In genomic region chr9:119280740-119281485, GRCh38 we compare ENCODE assay signal across 25 cellular contexts.
"Had no signal": no experiment of that assay in that cellular context is flagged by ENCODE, and none has a peak within 500 bp of the region (broad histone marks: within the 10 kb centered on the region; RNA-seq: fewer than 3 reads in every experiment).

No MANE protein-coding gene starts in this region.

- H3K27ac ChIP-seq: ascending aorta, breast epithelium, gastrocnemius medialis, sigmoid colon, uterus had no signal

- H3K36me3 ChIP-seq: ascending aorta, breast epithelium, gastrocnemius medialis, sigmoid colon, uterus had no signal

- H3K9me3 ChIP-seq: ascending aorta, breast epithelium, gastrocnemius medialis, mucosa of descending colon, sigmoid colon, uterus had no signal

- DNase-seq: activated CD4-positive, alpha-beta memory T cell treated with anti-CD3 and anti-CD28 coated beads for 36 hours; activated CD4-positive, alpha-beta T cell treated with anti-CD3 and anti-CD28 coated beads, Interleukin-2, amount 10 ng/mL, durations not matched to agents 24 days and 14 days; activated CD4-positive, CD25-positive, alpha-beta regulatory T cell treated with anti-CD3 and anti-CD28 coated beads, Interleukin-2, amount 50 U/mL, for 72 hours; activated CD8-positive, alpha-beta memory T cell treated with anti-CD3 and anti-CD28 coated beads, Interleukin-2, amount 50 U/mL, for 4 hours; activated gamma-delta T cell; activated naive CD4-positive, alpha-beta T cell treated with anti-CD3 and anti-CD28 coated beads, Interleukin-2, amount 10 ng/mL, durations not matched to agents 7 days and 5 days; activated naive CD8-positive, alpha-beta T cell treated with anti-CD3 and anti-CD28 coated beads, Interleukin-2, amount 10 ng/mL, durations not matched to agents 7 days and 5 days; activated T-cell treated with anti-CD3 and anti-CD28 coated beads, Interleukin-2, amount 50 U/mL, for 1 hour; central memory CD4-positive, alpha-beta T cell; gastrocnemius medialis; glutamatergic neuron; left ventricle myocardium superior; mucosa of descending colon; retina; sigmoid colon; small intestine; stimulated activated CD4-positive, alpha-beta T cell treated with anti-CD3 and anti-CD28 coated beads, Interleukin-1b, Interleukin-23, amount 100 ng/mL, for 48 hours; stimulated activated CD4-positive, alpha-beta T cell treated with anti-CD3 and anti-CD28 coated beads, Interleukin-4, amount 100 ng/mL, for 4 hours; stimulated activated CD8-positive, alpha-beta memory T cell treated with anti-CD3 and anti-CD28 coated beads, Interleukin-4, amount 100 ng/mL, for 48 hours; stimulated activated naive CD8-positive, alpha-beta T cell treated with anti-CD3 and anti-CD28 coated beads, Interleukin-15, amount 100 ng/mL, for 72 hours; substantia nigra; T-helper 17 cell; uterus had no signal

- H3K4me3 ChIP-seq: ascending aorta, breast epithelium, gastrocnemius medialis, mucosa of descending colon, sigmoid colon, uterus had no signal

- H3K27me3 ChIP-seq: ascending aorta, breast epithelium, gastrocnemius medialis, sigmoid colon, uterus had no signal

- H3K4me1 ChIP-seq: ascending aorta, breast epithelium, uterus had no signal
